ENCODE assay signal across 10 cellular contexts in genomic region chr12:26768611-26769603, GRCh38.
A peak's percentile ranks its signal among the peaks of the same experiment; 100 is the strongest.
DNase-seq lines count a peak whose midpoint lies in the region; ATAC-seq and TF ChIP-seq lines count a peak whose summit lies in the region.
"Had no signal": no experiment of that assay in that cellular context is flagged by ENCODE, and none has a peak within 500 bp of the region (broad histone marks: within the 10 kb centered on the region; RNA-seq: fewer than 3 reads in every experiment).

No MANE protein-coding gene starts in this region.

- intact Hi-C loops in mucosa of descending colon (cut with DNase I, micrococcal nuclease) (no loop called here), sigmoid colon (cut with DNase I) (no loop called here)

- TF ChIP-seq EP300 in sigmoid colon (IDR thresholded peaks at IDR 0.05): no peak

- TF ChIP-seq CTCF in mucosa of descending colon (IDR thresholded peaks at IDR 0.05) (no peak), sigmoid colon (IDR thresholded peaks at IDR 0.05) (no peak), coronary artery (IDR thresholded peaks at IDR 0.05) (no peak)

- TF ChIP-seq POLR2A in sigmoid colon (IDR thresholded peaks at IDR 0.05): no peak

- H3K27me3 ChIP-seq in sigmoid colon (no peaks in the 10 kb centered on the region), HAP-1 (ENCODE audit: low read depth) (no peaks in the 10 kb centered on the region)

- peak; percentile 77 for DNase-seq in NCI-H146 treated with DMSO at 0.1 percent for 48 hours (lab: John Stamatoyannopoulos, UW; ENCODE audit: unreplicated experiment)
- DNase-seq in mucosa of descending colon: no peak
- DNase-seq in sigmoid colon: no peak
- DNase-seq in coronary artery (ENCODE audit: low spot score): no peak
- no peak for DNase-seq in HAP-1 (ENCODE audit: low spot score in 2 of 2)
- DNase-seq in dedifferentiated amniotic fluid mesenchymal stem cell (ENCODE audit: extremely low spot score): no peak
- DNase-seq: naive thymus-derived CD8-positive, alpha-beta T cell; OCI-M1 had no signal

- peak; percentile 53 for ATAC-seq in GM18868 (IDR thresholded peaks at IDR 0.05; ENCODE audit: unreplicated experiment)
- ATAC-seq in HG02571 (IDR thresholded peaks at IDR 0.05; ENCODE audit: unreplicated experiment): peak; percentile 61
- ATAC-seq in mucosa of descending colon: peak; percentile 85
- ATAC-seq: naive thymus-derived CD8-positive, alpha-beta T cell had no signal

- H3K4me1 ChIP-seq in mucosa of descending colon (ENCODE audit: low read depth): peaks cover 5% of the 10 kb centered on the region
- peaks cover 0 to 41% (median 8%) of the 10 kb centered on the region in 4 donors for H3K4me1 ChIP-seq in sigmoid colon
- no peaks in the 10 kb centered on the region for H3K4me1 ChIP-seq in HAP-1

- H3K4me3 ChIP-seq in mucosa of descending colon: no peak overlapping the region
- no peak overlapping the region for H3K4me3 ChIP-seq in sigmoid colon
- H3K4me3 ChIP-seq in coronary artery: no peak overlapping the region
- no peak overlapping the region for H3K4me3 ChIP-seq in HAP-1

- 21 to 60% methylated on average over 1 of the region's 1 CpG for WGBS in sigmoid colon, 2 donors

- H3K9me3 ChIP-seq in mucosa of descending colon: no peaks in the 10 kb centered on the region
- H3K9me3 ChIP-seq in sigmoid colon: no peaks in the 10 kb centered on the region
- no peaks in the 10 kb centered on the region for H3K9me3 ChIP-seq in HAP-1

- H3K27ac ChIP-seq in sigmoid colon: no peak overlapping the region
- no peak overlapping the region for H3K27ac ChIP-seq in coronary artery

- no peaks in the 10 kb centered on the region for H3K36me3 ChIP-seq in mucosa of descending colon (ENCODE audit: low read depth)
- no peaks in the 10 kb centered on the region for H3K36me3 ChIP-seq in sigmoid colon
- no peaks in the 10 kb centered on the region for H3K36me3 ChIP-seq in HAP-1 (replicated peaks)

- in situ Hi-C loops in HAP-1 (cut with MboI; ENCODE audit: low sequenced_read_pairs): no loop called here
